In the genomic region with DNA sequence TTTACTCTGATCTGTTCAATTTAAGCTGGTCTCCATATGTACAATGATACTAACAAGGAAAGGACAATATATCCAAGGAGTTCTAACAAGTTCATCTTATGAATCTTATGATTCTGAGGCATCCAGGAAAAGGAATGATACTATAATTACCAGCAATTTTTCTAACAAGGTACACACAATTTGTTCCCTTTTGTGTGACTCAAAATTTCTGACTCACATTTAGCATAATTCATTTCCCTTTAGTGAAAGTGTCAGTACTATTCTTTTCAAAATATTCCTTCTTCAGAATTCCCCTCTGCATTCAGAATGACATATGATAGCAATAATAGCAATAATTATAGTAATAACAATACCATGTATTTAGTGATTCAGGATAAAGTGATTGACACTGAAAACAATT, we compare ENCODE assay signal across 1 cellular context.
TF ChIP-seq lines count a peak whose summit lies in the region.

No MANE protein-coding gene starts in this region.

TF ChIP-seq in endothelial cell of umbilical vein, 7 proteins besides CTCF, POLR2A, EP300 and RAD21:
- TF ChIP-seq POLR2AphosphoS5 (IDR thresholded peaks at IDR 0.05; ENCODE audit: insufficient read depth, low read depth, low read length) (no peak), FOS (IDR thresholded peaks at IDR 0.05; ENCODE audit: borderline replicate concordance, insufficient read depth, low read length) (peak; percentile 55), MYC (IDR thresholded peaks at IDR 0.05; ENCODE audit: low read depth, low read length) (no peak), EZH2 (IDR thresholded peaks at IDR 0.05; ENCODE audit: borderline replicate concordance, low read depth, low read length, severe bottlenecking) (no peak), JUN (IDR thresholded peaks at IDR 0.05; ENCODE audit: borderline replicate concordance, insufficient read depth, insufficient read length, low read depth) (no peak)
- TF ChIP-seq, protein P1, sequence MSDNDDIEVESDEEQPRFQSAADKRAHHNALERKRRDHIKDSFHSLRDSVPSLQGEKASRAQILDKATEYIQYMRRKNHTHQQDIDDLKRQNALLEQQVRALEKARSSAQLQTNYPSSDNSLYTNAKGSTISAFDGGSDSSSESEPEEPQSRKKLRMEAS (IDR thresholded peaks at IDR 0.05; ENCODE audit: insufficient read depth, insufficient read length): no peak
TF ChIP-seq in endothelial cell of umbilical vein: peak in this region for 1.
